Comparison of ENCODE assay signal across 16 cellular contexts in genomic region chr9:33320230-33320567, GRCh38. TPM values are rescaled to one million over a fixed set of nuclear protein-coding genes. Genes with fewer than 3 reads are reported as not detected.
DNase-seq lines count a peak whose midpoint lies in the region; ATAC-seq and TF ChIP-seq lines count a peak whose summit lies in the region.
"Had no signal": no experiment of that assay in that cellular context is flagged by ENCODE, and none has a peak within 500 bp of the region (broad histone marks: within the 10 kb centered on the region; RNA-seq: fewer than 3 reads in every experiment).

No MANE protein-coding gene starts in this region.

- no peak for DNase-seq in stimulated activated naive CD8-positive, alpha-beta T cell treated with anti-CD3 and anti-CD28 coated beads, Interleukin-15, Interleukin-2, amounts not matched to agents 100 U/mL and 50 U/mL, for 24 hours
- DNase-seq in stimulated activated naive CD8-positive, alpha-beta T cell treated with anti-CD3 and anti-CD28 coated beads, Interleukin-15, amount 100 ng/mL, for 72 hours: no peak
- DNase-seq in dorsolateral prefrontal cortex (no peak), GM13976 (ENCODE audit: low spot score) (no peak), cerebellar cortex (ENCODE audit: low spot score) (no peak), amygdala (lab: John Stamatoyannopoulos, UW) (no peak)
- DNase-seq: activated CD8-positive, alpha-beta memory T cell treated with anti-CD3 and anti-CD28 coated beads, Interleukin-2, amount 50 U/mL, for 4 hours; BE2C; DMS79; effector memory CD4-positive, alpha-beta T cell; lower lobe of right lung; NCI-H2081 treated with DMSO at 0.1 percent for 48 hours; NCI-H748 treated with DMSO at 0.1 percent for 48 hours; occipital lobe had no signal

- H3K4me3 Mint-ChIP-seq in stimulated activated naive CD8-positive, alpha-beta T cell treated with anti-CD3 and anti-CD28 coated beads, Interleukin-15, amount 100 ng/mL, for 72 hours: no peak overlapping the region

- intact Hi-C loops in dorsolateral prefrontal cortex (cut with DNase I): no loop called here

- peaks cover 21% of the 10 kb centered on the region for H3K36me3 ChIP-seq in neutrophil

- no peak overlapping the region for H3K4me3 ChIP-seq in dorsolateral prefrontal cortex
- H3K4me3 ChIP-seq in neutrophil (ENCODE audit: low read depth in 1 of 2, low read length in 1 of 2): no peak overlapping the region
- H3K4me3 ChIP-seq: lower lobe of right lung had no signal

- peaks cover 10% of the 10 kb centered on the region for H3K4me1 Mint-ChIP-seq in stimulated activated naive CD8-positive, alpha-beta T cell treated with anti-CD3 and anti-CD28 coated beads, Interleukin-15, amount 100 ng/mL, for 72 hours

- no peak for TF ChIP-seq CTCF in dorsolateral prefrontal cortex (IDR thresholded peaks at IDR 0.05 in 54 of 56, conservative IDR thresholded peaks at IDR 0.05 in 2 of 56; ENCODE audit: low read depth in 1 of 56, partially characterized antibody in 56 of 56)
- TF ChIP-seq CTCF in neutrophil (IDR thresholded peaks at IDR 0.05): no peak
- TF ChIP-seq CTCF in GM13976 (IDR thresholded peaks at IDR 0.05; ENCODE audit: borderline replicate concordance, control extremely low read depth, extremely low read depth, insufficient read depth, missing control alignments): no peak

- no peaks in the 10 kb centered on the region for H3K27me3 Mint-ChIP-seq in stimulated activated naive CD8-positive, alpha-beta T cell treated with anti-CD3 and anti-CD28 coated beads, Interleukin-15, amount 100 ng/mL, for 72 hours

- H3K27ac ChIP-seq in dorsolateral prefrontal cortex: peak overlapping the region in 31 of 59 donors; percentile 0 to 79 (median 43)
- peak overlapping the region; percentile 39 for H3K27ac ChIP-seq in neutrophil
- H3K27ac ChIP-seq: lower lobe of right lung had no signal

- H3K27me3 ChIP-seq in dorsolateral prefrontal cortex (no peaks in the 10 kb centered on the region), neutrophil (no peaks in the 10 kb centered on the region)
- H3K27me3 ChIP-seq: BE2C had no signal

- peaks cover 50 to 57% of the 10 kb centered on the region in 2 experiments for H3K4me1 ChIP-seq in neutrophil (ENCODE audit: control insufficient read depth in 1 of 2, insufficient read depth in 1 of 2, low read depth in 1 of 2, low read length in 1 of 2)
- H3K4me1 ChIP-seq: BE2C, lower lobe of right lung had no signal

- in situ Hi-C loops in GM13976 (cut with MboI; ENCODE audit: low sequenced_read_pairs, unreplicated experiment): no loop called here

- H3K9me3 Mint-ChIP-seq in stimulated activated naive CD8-positive, alpha-beta T cell treated with anti-CD3 and anti-CD28 coated beads, Interleukin-15, amount 100 ng/mL, for 72 hours: no peaks in the 10 kb centered on the region

- no peaks in the 10 kb centered on the region for H3K9me3 ChIP-seq in neutrophil
- H3K9me3 ChIP-seq: BE2C, lower lobe of right lung had no signal

- peak overlapping the region in 1 of 2 donors; percentile 80 for H3K27ac Mint-ChIP-seq in stimulated activated naive CD8-positive, alpha-beta T cell treated with anti-CD3 and anti-CD28 coated beads, Interleukin-15, amount 100 ng/mL, for 72 hours

- ATAC-seq in stimulated activated naive CD8-positive, alpha-beta T cell treated with anti-CD3 and anti-CD28 coated beads, Interleukin-15, Interleukin-2, amounts not matched to agents 100 U/mL and 50 U/mL, for 24 hours: peak; percentile 38
- no peak for ATAC-seq in stimulated activated naive CD8-positive, alpha-beta T cell treated with anti-CD3 and anti-CD28 coated beads, Interleukin-15, amount 100 ng/mL, for 72 hours
- ATAC-seq in GM21381 (IDR thresholded peaks at IDR 0.05; ENCODE audit: unreplicated experiment): no peak
- ATAC-seq: lower lobe of right lung had no signal

RNA-seq across cellular contexts. Expression of gene NFX1, which starts 29.9 kb away (rescaled TPM):
- 10 to 100 TPM; 33.6 to 54.0 (median 43.9) TPM for total RNA-seq in dorsolateral prefrontal cortex

RNA-seq across cellular contexts. Expression of gene CHMP5, which starts 55.4 kb away (rescaled TPM):
- 10 to 100 TPM; 41.0 to 98.2 (median 72.4) TPM for total RNA-seq in dorsolateral prefrontal cortex

RNA-seq across cellular contexts. Expression of gene BAG1, which starts 55.7 kb away (rescaled TPM):
- 100 to 1,000 TPM in 9 of 120 experiments, 10 to 100 TPM in 111; 49.1 to 127 (median 80.7) TPM for total RNA-seq in dorsolateral prefrontal cortex
